In the genomic region with DNA sequence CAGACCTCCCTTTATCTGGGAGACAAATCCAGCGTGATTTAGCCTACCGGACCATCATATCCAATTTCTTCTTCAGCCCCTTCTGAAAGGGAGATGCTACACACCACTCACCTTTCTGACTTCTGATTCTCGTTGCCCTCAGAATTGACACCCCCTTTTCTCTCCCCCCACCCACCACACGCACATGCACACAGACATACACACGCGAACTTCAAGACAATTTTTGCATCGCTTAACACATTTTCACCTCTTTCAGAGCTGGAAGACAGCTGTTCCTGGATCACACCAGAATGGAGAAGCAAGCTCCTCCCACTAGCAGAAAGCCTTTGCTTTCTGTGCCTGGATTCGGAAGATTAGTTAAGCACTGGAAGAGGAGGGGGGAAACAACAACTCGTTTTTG, we compare ENCODE assay signal across 8 cellular contexts. TPM values are rescaled to one million over a fixed set of nuclear protein-coding genes. Genes with fewer than 3 reads are reported as not detected.
A peak's percentile ranks its signal among the peaks of the same experiment; 100 is the strongest.
DNase-seq lines count a peak whose midpoint lies in the region; ATAC-seq lines count a peak whose summit lies in the region.

No MANE protein-coding gene starts in this region.

- peak overlapping the region; percentile 80 for H3K4me3 ChIP-seq in iPS-18a (ENCODE audit: low read length)
- H3K4me3 ChIP-seq in subcutaneous abdominal adipose tissue (ENCODE audit: low read depth in 1 of 5, low read length in 5 of 5), result peak overlapping the region; percentile 64 to 74 (median 70)

- H3K4me1 ChIP-seq in iPS-18a (ENCODE audit: control insufficient read depth, low read depth, low read length) (peaks cover 4% of the 10 kb centered on the region), subcutaneous abdominal adipose tissue (ENCODE audit: control insufficient read depth in 5 of 5, insufficient read depth in 5 of 5, low read length in 5 of 5) (peaks cover 0 to 23% (median 17%) of the 10 kb centered on the region in 5 donors)

- H3K9me3 Mint-ChIP-seq in activated T-helper 17 cell treated with anti-CD3 and anti-CD28 coated beads, Interleukin-2, amount 50 U/mL, for 72 hours, result no peaks in the 10 kb centered on the region

- H3K36me3 Mint-ChIP-seq in activated T-helper 17 cell treated with anti-CD3 and anti-CD28 coated beads, Interleukin-2, amount 50 U/mL, for 72 hours (ENCODE audit: low read depth), result no peaks in the 10 kb centered on the region

- no peak overlapping the region for H3K27ac ChIP-seq in iPS-18a (ENCODE audit: low read length)
- no peak overlapping the region for H3K27ac ChIP-seq in subcutaneous abdominal adipose tissue (ENCODE audit: low read depth, low read length)

- H3K27me3 ChIP-seq in iPS-18a (ENCODE audit: control insufficient read depth, insufficient read depth, low read length) (peaks cover 16% of the 10 kb centered on the region), subcutaneous abdominal adipose tissue (ENCODE audit: control insufficient read depth in 5 of 5, insufficient read depth in 4 of 5, low read length in 5 of 5) (peaks cover 9 to 30% (median 26%) of the 10 kb centered on the region in 5 donors)

- H3K27me3 Mint-ChIP-seq in activated T-helper 17 cell treated with anti-CD3 and anti-CD28 coated beads, Interleukin-2, amount 50 U/mL, for 72 hours, result peaks cover 55% of the 10 kb centered on the region

- peaks cover 8% of the 10 kb centered on the region for H3K4me1 Mint-ChIP-seq in activated T-helper 17 cell treated with anti-CD3 and anti-CD28 coated beads, Interleukin-2, amount 50 U/mL, for 72 hours

- H3K36me3 ChIP-seq in iPS-18a (ENCODE audit: control insufficient read depth, low read depth, low read length), result peaks cover 8% of the 10 kb centered on the region
- no peaks in the 10 kb centered on the region for H3K36me3 ChIP-seq in subcutaneous abdominal adipose tissue (ENCODE audit: control insufficient read depth in 5 of 5, insufficient read depth in 5 of 5, low read length in 5 of 5)

- H3K27ac Mint-ChIP-seq in activated T-helper 17 cell treated with anti-CD3 and anti-CD28 coated beads, Interleukin-2, amount 50 U/mL, for 72 hours, result no peak overlapping the region

- H3K9ac ChIP-seq in iPS-18a (ENCODE audit: low read length), result peak overlapping the region; percentile 16
- no peak overlapping the region for H3K9ac ChIP-seq in subcutaneous abdominal adipose tissue (ENCODE audit: low read length in 5 of 5)

- H3K4me3 Mint-ChIP-seq in activated T-helper 17 cell treated with anti-CD3 and anti-CD28 coated beads, Interleukin-2, amount 50 U/mL, for 72 hours, result peak overlapping the region; percentile 78

- no peaks in the 10 kb centered on the region for H3K9me3 ChIP-seq in iPS-18a (ENCODE audit: control insufficient read depth, low read depth, low read length)
- no peaks in the 10 kb centered on the region for H3K9me3 ChIP-seq in subcutaneous abdominal adipose tissue (ENCODE audit: control insufficient read depth in 5 of 5, low read length in 5 of 5)

- ATAC-seq in activated T-helper 17 cell treated with anti-CD3 and anti-CD28 coated beads, Interleukin-2, amount 50 U/mL, for 72 hours (replicated peaks), result no peak
- ATAC-seq in GM18502 (IDR thresholded peaks at IDR 0.05; ENCODE audit: poor library complexity, unreplicated experiment), result no peak

- peak; percentile 10 for DNase-seq in AG08396 (ENCODE audit: low spot score)
- peak; percentile 22 for DNase-seq in H4 (ENCODE audit: low spot score)
- DNase-seq in activated gamma-delta T cell treated with Interleukin-2 at 50 U/mL for 16 hours, result no peak
- no peak for DNase-seq in GOT3 (lab: John Stamatoyannopoulos, UW)

RNA-seq across cellular contexts. Expression of gene SNCA, which starts 1.0 kb away (rescaled TPM):
- total RNA-seq in H4 (2014; rRNA removed; shearing (Covaris generic)), result 19.5 and 29.6 TPM in 2 replicates
- under 1 TPM; 0.85 to 0.93 TPM for total RNA-seq in activated T-helper 17 cell treated with anti-CD3 and anti-CD28 coated beads, Interleukin-2, amount 50 U/mL, for 72 hours

RNA-seq across cellular contexts. Expression of gene MMRN1, which starts 56.6 kb away (rescaled TPM):
- not detected in 2 replicates for total RNA-seq in H4 (2014; rRNA removed; shearing (Covaris generic))
- total RNA-seq in activated T-helper 17 cell treated with anti-CD3 and anti-CD28 coated beads, Interleukin-2, amount 50 U/mL, for 72 hours, result under 1 TPM; 0.17 to 0.37 TPM

Comparison
In these comparisons a context has a peak if more than half of its experiments do, and no peak if none do; other contexts are left out.
1. DNase-seq: peak in AG08396 (single experiment) and H4 (single experiment); none in activated gamma-delta T cell treated with Interleukin-2 at 50 U/mL for 16 hours (single experiment) and GOT3 (single experiment).
2. RNA of gene SNCA, which starts 1.0 kb away (total RNA-seq): 19.5 to 29.6 TPM in H4; 0.85 to 0.93 TPM in activated T-helper 17 cell treated with anti-CD3 and anti-CD28 coated beads, Interleukin-2, amount 50 U/mL, for 72 hours; every median in the first group is over 10 times any median in the second.